Comparison of ENCODE assay signal across 8 cellular contexts in genomic region chr22:21657361-21658118, GRCh38. TPM values are rescaled to one million over a fixed set of nuclear protein-coding genes. Genes with fewer than 3 reads are reported as not detected.
DNase-seq lines count a peak whose midpoint lies in the region; ATAC-seq and TF ChIP-seq lines count a peak whose summit lies in the region.

No MANE protein-coding gene starts in this region.

- H3K9me3 Mint-ChIP-seq in activated T-cell treated with anti-CD3 and anti-CD28 coated beads, Interleukin-2, amount 50 U/mL, for 72 hours, result no peaks in the 10 kb centered on the region
- H3K9me3 Mint-ChIP-seq in type B pancreatic cell, result no peaks in the 10 kb centered on the region

- no peak for TF ChIP-seq CTCF in foreskin keratinocyte (conservative IDR thresholded peaks at IDR 0.05)
- TF ChIP-seq CTCF in ovary (IDR thresholded peaks at IDR 0.05), result no peak
- TF ChIP-seq CTCF in type B pancreatic cell (conservative IDR thresholded peaks at IDR 0.05), result peak; percentile 53

- no peaks in the 10 kb centered on the region for H3K36me3 Mint-ChIP-seq in activated T-cell treated with anti-CD3 and anti-CD28 coated beads, Interleukin-2, amount 50 U/mL, for 72 hours (ENCODE audit: insufficient read depth in 2 of 2)
- no peaks in the 10 kb centered on the region for H3K36me3 Mint-ChIP-seq in type B pancreatic cell

- 1% methylated on average over 63 to 86 of the region's 86 CpGs for WGBS in ovary, 3 donors

- intact Hi-C loops in ovary (cut with DNase I), result no loop called here

- H3K36me3 ChIP-seq in ovary, result no peaks in the 10 kb centered on the region

- H3K27ac Mint-ChIP-seq in activated T-cell treated with anti-CD3 and anti-CD28 coated beads, Interleukin-2, amount 50 U/mL, for 72 hours, result no peak overlapping the region
- peak overlapping the region; percentile 99 for H3K27ac Mint-ChIP-seq in type B pancreatic cell

- no peaks in the 10 kb centered on the region for H3K9me3 ChIP-seq in ovary

- DNase-seq in COR-L47 (lab: John Stamatoyannopoulos, UW) (peak; percentile 89), foreskin keratinocyte (peak in 1 of 2 donors; percentile 21), ovary (peak in 2 of 5 donors; percentile 34 to 48), type B pancreatic cell (ENCODE audit: extremely low spot score, unreplicated experiment) (peak; percentile 85)
- DNase-seq in Jurkat, Clone E6-1 (ENCODE audit: low read depth, low spot score), result peak; percentile 75
- peak; percentile 87 to 88 for DNase-seq in activated T-cell treated with anti-CD3 and anti-CD28 coated beads, Interleukin-2, amount 50 U/mL, for 72 hours

- no peaks in the 10 kb centered on the region for H3K27me3 Mint-ChIP-seq in activated T-cell treated with anti-CD3 and anti-CD28 coated beads, Interleukin-2, amount 50 U/mL, for 72 hours (ENCODE audit: low read depth)
- H3K27me3 Mint-ChIP-seq in type B pancreatic cell, result no peaks in the 10 kb centered on the region

- H3K4me1 ChIP-seq in foreskin keratinocyte, result no peaks in the 10 kb centered on the region
- peaks cover under 1% of the 10 kb centered on the region for H3K4me1 ChIP-seq in ovary (ENCODE audit: insufficient read depth)

- no peak overlapping the region for H3K27ac ChIP-seq in foreskin keratinocyte
- no peak overlapping the region for H3K27ac ChIP-seq in ovary

- H3K4me3 Mint-ChIP-seq in activated T-cell treated with anti-CD3 and anti-CD28 coated beads, Interleukin-2, amount 50 U/mL, for 72 hours, result peak overlapping the region; percentile 66 to 94
- H3K4me3 Mint-ChIP-seq in type B pancreatic cell, result peak overlapping the region; percentile 90

- ATAC-seq in GM19468 (IDR thresholded peaks at IDR 0.05; ENCODE audit: extremely low read depth, unreplicated experiment) (peak; percentile 56), foreskin keratinocyte (peak; percentile 60)
- peak; percentile 95 to 97 for ATAC-seq in activated T-cell treated with anti-CD3 and anti-CD28 coated beads, Interleukin-2, amount 50 U/mL, for 72 hours (replicated peaks in 1 of 2)

- H3K27me3 ChIP-seq in foreskin keratinocyte (peaks cover 3% of the 10 kb centered on the region), ovary (no peaks in the 10 kb centered on the region)

- peaks cover 12% of the 10 kb centered on the region for H3K4me1 Mint-ChIP-seq in activated T-cell treated with anti-CD3 and anti-CD28 coated beads, Interleukin-2, amount 50 U/mL, for 72 hours (ENCODE audit: low read depth)
- H3K4me1 Mint-ChIP-seq in type B pancreatic cell (ENCODE audit: unreplicated experiment), result peaks cover 16% of the 10 kb centered on the region

- TF ChIP-seq EP300 in ovary (IDR thresholded peaks at IDR 0.05), result no peak

- peak overlapping the region; percentile 71 for H3K4me3 ChIP-seq in Jurkat, Clone E6-1 (ENCODE audit: low read length)
- H3K4me3 ChIP-seq in ovary, result peak overlapping the region; percentile 22

- TF ChIP-seq POLR2A in ovary (IDR thresholded peaks at IDR 0.05), result no peak

TF ChIP-seq in PFSK-1, 5 proteins besides CTCF, POLR2A, EP300 and RAD21:
- peak; percentile 98 for TF ChIP-seq POLR2AphosphoS5 (IDR thresholded peaks at IDR 0.05; ENCODE audit: low read depth, low read length)
- TF ChIP-seq, protein P1, sequence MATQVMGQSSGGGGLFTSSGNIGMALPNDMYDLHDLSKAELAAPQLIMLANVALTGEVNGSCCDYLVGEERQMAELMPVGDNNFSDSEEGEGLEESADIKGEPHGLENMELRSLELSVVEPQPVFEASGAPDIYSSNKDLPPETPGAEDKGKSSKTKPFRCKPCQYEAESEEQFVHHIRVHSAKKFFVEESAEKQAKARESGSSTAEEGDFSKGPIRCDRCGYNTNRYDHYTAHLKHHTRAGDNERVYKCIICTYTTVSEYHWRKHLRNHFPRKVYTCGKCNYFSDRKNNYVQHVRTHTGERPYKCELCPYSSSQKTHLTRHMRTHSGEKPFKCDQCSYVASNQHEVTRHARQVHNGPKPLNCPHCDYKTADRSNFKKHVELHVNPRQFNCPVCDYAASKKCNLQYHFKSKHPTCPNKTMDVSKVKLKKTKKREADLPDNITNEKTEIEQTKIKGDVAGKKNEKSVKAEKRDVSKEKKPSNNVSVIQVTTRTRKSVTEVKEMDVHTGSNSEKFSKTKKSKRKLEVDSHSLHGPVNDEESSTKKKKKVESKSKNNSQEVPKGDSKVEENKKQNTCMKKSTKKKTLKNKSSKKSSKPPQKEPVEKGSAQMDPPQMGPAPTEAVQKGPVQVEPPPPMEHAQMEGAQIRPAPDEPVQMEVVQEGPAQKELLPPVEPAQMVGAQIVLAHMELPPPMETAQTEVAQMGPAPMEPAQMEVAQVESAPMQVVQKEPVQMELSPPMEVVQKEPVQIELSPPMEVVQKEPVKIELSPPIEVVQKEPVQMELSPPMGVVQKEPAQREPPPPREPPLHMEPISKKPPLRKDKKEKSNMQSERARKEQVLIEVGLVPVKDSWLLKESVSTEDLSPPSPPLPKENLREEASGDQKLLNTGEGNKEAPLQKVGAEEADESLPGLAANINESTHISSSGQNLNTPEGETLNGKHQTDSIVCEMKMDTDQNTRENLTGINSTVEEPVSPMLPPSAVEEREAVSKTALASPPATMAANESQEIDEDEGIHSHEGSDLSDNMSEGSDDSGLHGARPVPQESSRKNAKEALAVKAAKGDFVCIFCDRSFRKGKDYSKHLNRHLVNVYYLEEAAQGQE (IDR thresholded peaks at IDR 0.05; ENCODE audit: insufficient read depth in 1 of 2, low read depth in 2 of 2, low read length in 2 of 2), result 0 out of 4 replicates have a peak, but pooled peaks of 1 of the 2 experiments have one; percentile 9
- peak; percentile 71 for TF ChIP-seq FOXP2 (optimal IDR thresholded peaks at IDR 0.05; ENCODE audit: borderline replicate concordance, extremely low read depth, extremely low read length, insufficient read depth)
- TF ChIP-seq TAF1 (IDR thresholded peaks at IDR 0.05; ENCODE audit: borderline replicate concordance, insufficient read depth, low read length), result no peak
- TF ChIP-seq SIN3A (IDR thresholded peaks at IDR 0.05; ENCODE audit: borderline replicate concordance, insufficient read depth, low read length), result peak; percentile 83; the same call in 1 of the 2 replicates
TF ChIP-seq in PFSK-1: peak in this region for 4.

RNA-seq across cellular contexts. Expression of gene PPIL2, which starts 8.3 kb away (rescaled TPM):
- polyA plus RNA-seq in Jurkat, Clone E6-1 (2012; ENCODE audit: insufficient read depth, insufficient read length), result 37.9 TPM
- 41.3 TPM for polyA plus RNA-seq in PFSK-1 (2012; ENCODE audit: insufficient read length, low read depth)
- 10 to 100 TPM; 36.4 to 39.5 TPM for total RNA-seq in activated T-cell treated with anti-CD3 and anti-CD28 coated beads, Interleukin-2, amount 50 U/mL, for 72 hours
- 29.0 and 31.3 TPM in 2 replicates for total RNA-seq in foreskin keratinocyte
- 20.6 and 22.6 TPM in 2 replicates for polyA plus RNA-seq in foreskin keratinocyte
- total RNA-seq in ovary, result 10 to 100 TPM; 13.6 to 35.3 (median 22.5) TPM
- 10 to 100 TPM; 15.5 to 22.0 TPM for polyA plus RNA-seq in ovary
- total RNA-seq in type B pancreatic cell (ENCODE audit: low replicate concordance), result 41.1 and 49.2 TPM in 2 replicates

RNA-seq across cellular contexts. Expression of gene SDF2L1, which starts 15.4 kb away (rescaled TPM):
- polyA plus RNA-seq in Jurkat, Clone E6-1 (2012; ENCODE audit: insufficient read depth, insufficient read length), result 79.9 TPM
- polyA plus RNA-seq in PFSK-1 (2012; ENCODE audit: insufficient read length, low read depth), result 145 TPM
- 10 to 100 TPM; 22.8 to 29.9 TPM for total RNA-seq in activated T-cell treated with anti-CD3 and anti-CD28 coated beads, Interleukin-2, amount 50 U/mL, for 72 hours
- total RNA-seq in foreskin keratinocyte (65.4 and 72.1 TPM in 2 replicates), ovary (10 to 100 TPM; 10.2 to 30.4 (median 17.0) TPM), type B pancreatic cell (ENCODE audit: low replicate concordance) (56.3 and 56.5 TPM in 2 replicates)
- polyA plus RNA-seq in foreskin keratinocyte (107 and 146 TPM in 2 replicates), ovary (10 to 100 TPM in 1 of 2 donors, 1 to 10 TPM in 1; 2.1 to 15.9 TPM)

RNA-seq across cellular contexts. Expression of gene CCDC116, which starts 25.0 kb away (rescaled TPM):
- 5.2 TPM for polyA plus RNA-seq in Jurkat, Clone E6-1 (2012; ENCODE audit: insufficient read depth, insufficient read length)
- not detected for polyA plus RNA-seq in PFSK-1 (2012; ENCODE audit: insufficient read length, low read depth)
- under 1 TPM; 0.22 to 0.51 TPM for total RNA-seq in activated T-cell treated with anti-CD3 and anti-CD28 coated beads, Interleukin-2, amount 50 U/mL, for 72 hours
- total RNA-seq in foreskin keratinocyte, result 0.07 and 0.10 TPM in 2 replicates
- polyA plus RNA-seq in foreskin keratinocyte, result 0.08 and 0.11 TPM in 2 replicates
- under 1 TPM; 0.46 to 0.88 (median 0.66) TPM for total RNA-seq in ovary
- under 1 TPM in 1 of 2 donors, not detected in 1; 0.85 TPM for polyA plus RNA-seq in ovary
- 0.21 and 0.87 TPM in 2 replicates for total RNA-seq in type B pancreatic cell (ENCODE audit: low replicate concordance)

RNA-seq across cellular contexts. Expression of gene YDJC, which starts 27.7 kb away (rescaled TPM):
- polyA plus RNA-seq in Jurkat, Clone E6-1 (2012; ENCODE audit: insufficient read depth, insufficient read length), result 64.2 TPM
- polyA plus RNA-seq in PFSK-1 (2012; ENCODE audit: insufficient read length, low read depth), result 67.5 TPM
- total RNA-seq in activated T-cell treated with anti-CD3 and anti-CD28 coated beads, Interleukin-2, amount 50 U/mL, for 72 hours, result 10 to 100 TPM; 39.7 to 48.8 TPM
- total RNA-seq in foreskin keratinocyte (43.9 and 44.9 TPM in 2 replicates), ovary (10 to 100 TPM; 11.4 to 45.1 (median 17.0) TPM), type B pancreatic cell (ENCODE audit: low replicate concordance) (20.7 and 24.5 TPM in 2 replicates)
- polyA plus RNA-seq in foreskin keratinocyte (63.5 and 65.7 TPM in 2 replicates), ovary (10 to 100 TPM in 1 of 2 donors, 1 to 10 TPM in 1; 1.8 to 19.4 TPM)
